In genomic region chr1:146228144-146228682, GRCh38 we compare ENCODE assay signal across 8 cellular contexts. TPM values are rescaled to one million over a fixed set of nuclear protein-coding genes. Genes with fewer than 3 reads are reported as not detected.
A peak's percentile ranks its signal among the peaks of the same experiment; 100 is the strongest.
DNase-seq lines count a peak whose midpoint lies in the region; ATAC-seq and TF ChIP-seq lines count a peak whose summit lies in the region.
"Not testable (repeated sequence)": the region's sequence is repeated elsewhere in the genome, so short reads cannot be mapped to it uniquely, and the experiment has no call there.

No MANE protein-coding gene starts in this region.

- not testable (repeated sequence) for H3K36me3 ChIP-seq in GM23248 (ENCODE audit: low read depth); SK-N-MC (ENCODE audit: insufficient read depth, low read length); breast epithelium; skeletal muscle satellite cell (ENCODE audit: insufficient read depth, low read length); upper lobe of left lung

- H3K4me3 ChIP-seq in GM23248 (peak overlapping the region; percentile 77), SK-N-MC (peak overlapping the region; percentile 73), breast epithelium (peak overlapping the region; percentile 56 to 66 (median 62)), mononuclear cell (ENCODE audit: low read length) (peak overlapping the region; percentile 38), skeletal muscle satellite cell (ENCODE audit: low read length) (peak overlapping the region; percentile 65), upper lobe of left lung (peak overlapping the region; percentile 29 to 61 (median 50))

- H3K27me3 ChIP-seq in GM23248 (replicated peaks; ENCODE audit: insufficient read depth); breast epithelium; mononuclear cell (ENCODE audit: insufficient read depth, low read length); skeletal muscle satellite cell (ENCODE audit: control insufficient read depth, insufficient read depth, low read length); upper lobe of left lung: not testable (repeated sequence)

- 2 to 3% methylated on average over 12 to 17 of the region's 53 CpGs for WGBS in GM23248 (ENCODE audit: low coverage in 1 of 2, low lambda C conversion rate in 2 of 2, missing lambda C conversion rate in 2 of 2), 2 experiments
- WGBS in upper lobe of left lung, 2 donors, result 0% methylated on average over 3 of the region's 53 CpGs; no CpG with 5 or more reads in 1 of the 2 donors

- not testable (repeated sequence) for H3K79me2 ChIP-seq in GM23248 (ENCODE audit: insufficient read depth)

- not testable (repeated sequence) for H3K4me1 ChIP-seq in GM23248 (ENCODE audit: insufficient read depth); breast epithelium; mononuclear cell (ENCODE audit: insufficient read depth, low read length); skeletal muscle satellite cell (ENCODE audit: control insufficient read depth, insufficient read depth, low read length); upper lobe of left lung

- H3F3A ChIP-seq in GM23248 (ENCODE audit: insufficient read depth), result not testable (repeated sequence)

- peak overlapping the region; percentile 82 for H3K9ac ChIP-seq in GM23248
- not testable (repeated sequence) for H3K9ac ChIP-seq in SK-N-MC (ENCODE audit: insufficient read length)
- H3K9ac ChIP-seq in skeletal muscle satellite cell (ENCODE audit: low read depth, low read length), result peak overlapping the region; percentile 75

- intact Hi-C loops in breast epithelium (cut with DNase I; ENCODE audit: low total_unique reads); head of caudate nucleus (cut with DNase I): not testable (repeated sequence)

- not testable (repeated sequence) for H4K20me1 ChIP-seq in GM23248 (ENCODE audit: insufficient read depth)

- DNase-seq in GM23248; SK-N-MC (ENCODE audit: low read depth, low spot score): not testable (repeated sequence)
- DNase-seq in activated T-cell treated with anti-CD3 and anti-CD28 coated beads for 24 hours (ENCODE audit: low read depth) (peak; percentile 0), breast epithelium (ENCODE audit: low spot score in 2 of 2) (peak; percentile 16 to 27), head of caudate nucleus (peak in 32 of 42 donors; percentile 0 to 41 (median 8)), upper lobe of left lung (peak in 1 of 2 donors; percentile 19)

- ATAC-seq in upper lobe of left lung (ENCODE audit: low FRiP score in 2 of 2), result not testable (repeated sequence)

- not testable (repeated sequence) for H3K9me3 ChIP-seq in GM23248 (ENCODE audit: low read depth); SK-N-MC (ENCODE audit: low read depth, low read length); breast epithelium; mononuclear cell (ENCODE audit: low read depth, low read length); skeletal muscle satellite cell (replicated peaks; ENCODE audit: low read length); upper lobe of left lung

- in situ Hi-C loops in GM23248 (cut with MboI), result not testable (repeated sequence)

- not testable (repeated sequence) for TF ChIP-seq CTCF in breast epithelium (IDR thresholded peaks at IDR 0.05); upper lobe of left lung (IDR thresholded peaks at IDR 0.05)

- not testable (repeated sequence) for TF ChIP-seq EP300 in upper lobe of left lung (IDR thresholded peaks at IDR 0.05)

- not testable (repeated sequence) for H3K9me2 ChIP-seq in GM23248 (ENCODE audit: insufficient read depth)

- TF ChIP-seq POLR2A in breast epithelium (IDR thresholded peaks at IDR 0.05); upper lobe of left lung (IDR thresholded peaks at IDR 0.05): not testable (repeated sequence)

- peak overlapping the region; percentile 66 for H3K27ac ChIP-seq in GM23248
- H3K27ac ChIP-seq in SK-N-MC, result not testable (repeated sequence)
- peak overlapping the region; percentile 83 to 89 for H3K27ac ChIP-seq in breast epithelium
- H3K27ac ChIP-seq in upper lobe of left lung, result peak overlapping the region in 3 of 4 donors; percentile 84 to 90 (median 84)

- not testable (repeated sequence) for H2AFZ ChIP-seq in GM23248

- H3K4me2 ChIP-seq in GM23248 (ENCODE audit: unreplicated experiment); skeletal muscle satellite cell (ENCODE audit: low read length): not testable (repeated sequence)

RNA-seq across cellular contexts. Expression of gene NOTCH2NLA, which starts 0.6 kb away (rescaled TPM):
- 45.3 and 46.4 TPM in 2 replicates for total RNA-seq in GM23248 (2014; rRNA removed; shearing (Covaris generic))
- 20.0 and 21.5 TPM in 2 replicates for polyA plus RNA-seq in GM23248 (2016; fragmentation: Nextera tagmentation; extraction: Ambion mirVana)
- total RNA-seq in breast epithelium (100 to 1,000 TPM in 1 of 3 donors, 10 to 100 TPM in 2; 74.1 to 101 (median 89.3) TPM), mononuclear cell (35.2 TPM), upper lobe of left lung (10 to 100 TPM; 35.2 to 83.6 (median 70.6) TPM)
- total RNA-seq in skeletal muscle satellite cell (2012; rRNA removed), result 58.1 and 105 TPM in 2 replicates
